Comparison of ENCODE assay signal across 34 cellular contexts in the genomic region with DNA sequence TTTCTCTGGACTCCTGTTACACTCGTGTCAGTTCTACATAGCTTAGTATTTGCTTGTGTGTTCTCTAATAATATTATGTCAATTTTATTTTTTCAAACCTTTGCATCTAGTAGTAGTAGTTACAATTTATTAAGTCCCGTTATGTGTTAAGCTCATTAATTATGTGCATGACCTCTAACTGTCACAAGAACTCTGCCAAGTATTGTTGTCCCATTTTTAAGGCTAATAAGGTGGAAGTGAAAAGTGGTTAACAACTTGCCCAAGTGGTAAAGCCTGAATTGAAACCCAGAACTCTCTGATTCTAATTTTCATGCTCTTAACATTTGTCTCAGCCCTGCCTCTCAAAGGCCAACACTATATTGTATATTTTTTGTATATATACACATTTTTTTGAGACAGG.
"Had no signal": no experiment of that assay in that cellular context is flagged by ENCODE, and none has a peak within 500 bp of the region (broad histone marks: within the 10 kb centered on the region; RNA-seq: fewer than 3 reads in every experiment).

No MANE protein-coding gene starts in this region.

- H3K9me3 Mint-ChIP-seq: activated CD4-positive, alpha-beta memory T cell treated with anti-CD3 and anti-CD28 coated beads for 36 hours; activated CD8-positive, alpha-beta T cell treated with anti-CD3 and anti-CD28 coated beads for 36 hours; activated naive CD4-positive, alpha-beta T cell treated with anti-CD3 and anti-CD28 coated beads for 36 hours; activated naive CD8-positive, alpha-beta T cell treated with anti-CD3 and anti-CD28 coated beads for 36 hours; activated T-cell treated with anti-CD3 and anti-CD28 coated beads, Interleukin-2, amount 50 U/mL, for 4 hours; activated T-helper 1 cell treated with anti-CD3 and anti-CD28 coated beads, Interleukin-12 subunit alpha, Interleukin-12 subunit beta, Interleukin-2, Interleukin-4 antibody, amounts not matched to agents 30 ng/mL and 10 ng/mL and 1 ng/mL, durations not matched to agents 14 hours and 24 hours and 36 hours; activated T-helper 17 cell treated with anti-CD3 and anti-CD28 coated beads, Interleukin-2, amount 50 U/mL, for 72 hours; T-helper 1 cell treated with Interleukin-12 subunit alpha and Interleukin-12 subunit beta and Interleukin-4 antibody, amounts not matched to agents 30 μg/mL and 1 μg/mL, for 36 hours; T-helper 2 cell treated with Interferon-gamma antibody and Interleukin-4, amounts not matched to agents 5 μg/mL and 100 μg/mL, for 36 hours had no signal

- H3K36me3 ChIP-seq: adrenal gland, brain microvascular endothelial cell, breast epithelium had no signal

- H3K9me3 ChIP-seq: adrenal gland, body of pancreas, breast epithelium had no signal

- H3K4me3 Mint-ChIP-seq: activated B cell treated with CpG ODN at 0.5 μM for 24 hours; activated CD4-positive, alpha-beta memory T cell treated with anti-CD3 and anti-CD28 coated beads for 36 hours; activated CD4-positive, alpha-beta T cell treated with anti-CD3 and anti-CD28 coated beads, Interleukin-2, amount 10 ng/mL, durations not matched to agents 24 days and 14 days; activated CD8-positive, alpha-beta T cell treated with anti-CD3 and anti-CD28 coated beads for 36 hours; activated naive CD4-positive, alpha-beta T cell treated with anti-CD3 and anti-CD28 coated beads for 36 hours; activated naive CD8-positive, alpha-beta T cell treated with anti-CD3 and anti-CD28 coated beads for 36 hours; activated T-cell treated with anti-CD3 and anti-CD28 coated beads, Interleukin-2, amount 50 U/mL, for 4 hours; activated T-cell treated with anti-CD3 and anti-CD28 coated beads, Interleukin-2, amount 50 U/mL, for 72 hours; activated T-helper 1 cell treated with anti-CD3 and anti-CD28 coated beads, Interleukin-12 subunit alpha, Interleukin-12 subunit beta, Interleukin-2, Interleukin-4 antibody, amounts not matched to agents 30 ng/mL and 10 ng/mL and 1 ng/mL, durations not matched to agents 14 hours and 24 hours and 36 hours; activated T-helper 17 cell treated with anti-CD3 and anti-CD28 coated beads, Interleukin-2, amount 50 U/mL, for 72 hours; T-helper 1 cell treated with Interleukin-12 subunit alpha and Interleukin-12 subunit beta and Interleukin-4 antibody, amounts not matched to agents 30 μg/mL and 1 μg/mL, for 36 hours; T-helper 2 cell treated with Interferon-gamma antibody and Interleukin-4, amounts not matched to agents 5 μg/mL and 100 μg/mL, for 36 hours had no signal

- H3K27me3 Mint-ChIP-seq: activated CD4-positive, alpha-beta T cell treated with anti-CD3 and anti-CD28 coated beads, Interleukin-2, amount 10 ng/mL, durations not matched to agents 24 days and 14 days; activated T-helper 17 cell treated with anti-CD3 and anti-CD28 coated beads, Interleukin-2, amount 50 U/mL, for 72 hours had no signal

- H3K27ac Mint-ChIP-seq: activated B cell treated with CpG ODN at 0.5 μM for 24 hours; activated CD4-positive, alpha-beta memory T cell treated with anti-CD3 and anti-CD28 coated beads for 36 hours; activated CD4-positive, alpha-beta T cell treated with anti-CD3 and anti-CD28 coated beads, Interleukin-2, amount 10 ng/mL, durations not matched to agents 24 days and 14 days; activated CD8-positive, alpha-beta T cell treated with anti-CD3 and anti-CD28 coated beads for 36 hours; activated naive CD4-positive, alpha-beta T cell treated with anti-CD3 and anti-CD28 coated beads for 36 hours; activated naive CD4-positive, alpha-beta T cell treated with anti-CD3 and anti-CD28 coated beads, Interleukin-2, amount 50 U/mL, for 72 hours; activated naive CD8-positive, alpha-beta T cell treated with anti-CD3 and anti-CD28 coated beads for 36 hours; activated T-cell treated with anti-CD3 and anti-CD28 coated beads, Interleukin-2, amount 50 U/mL, for 72 hours; activated T-helper 1 cell treated with anti-CD3 and anti-CD28 coated beads, Interleukin-12 subunit alpha, Interleukin-12 subunit beta, Interleukin-2, Interleukin-4 antibody, amounts not matched to agents 30 ng/mL and 10 ng/mL and 1 ng/mL, durations not matched to agents 14 hours and 24 hours and 36 hours; activated T-helper 17 cell treated with anti-CD3 and anti-CD28 coated beads, Interleukin-2, amount 50 U/mL, for 72 hours; T-helper 1 cell treated with Interleukin-12 subunit alpha and Interleukin-12 subunit beta and Interleukin-4 antibody, amounts not matched to agents 30 μg/mL and 1 μg/mL, for 36 hours; T-helper 2 cell treated with Interferon-gamma antibody and Interleukin-4, amounts not matched to agents 5 μg/mL and 100 μg/mL, for 36 hours had no signal

- H3K4me3 ChIP-seq: adrenal gland, body of pancreas, breast epithelium had no signal

- H3K27me3 ChIP-seq: adrenal gland, body of pancreas, brain microvascular endothelial cell, breast epithelium had no signal

- H3K27ac ChIP-seq: adrenal gland, body of pancreas, brain microvascular endothelial cell, breast epithelium, VCaP had no signal

- H3K4me1 ChIP-seq: adrenal gland, body of pancreas, breast epithelium had no signal

- DNase-seq: activated B cell treated with CpG ODN at 0.5 μM for 24 hours; activated CD4-positive, alpha-beta memory T cell treated with anti-CD3 and anti-CD28 coated beads for 36 hours; activated CD4-positive, alpha-beta T cell treated with anti-CD3 and anti-CD28 coated beads for 4 hours; activated CD4-positive, alpha-beta T cell treated with anti-CD3 and anti-CD28 coated beads, Interleukin-2, amount 10 ng/mL, durations not matched to agents 24 days and 14 days; activated CD4-positive, alpha-beta T cell treated with anti-CD3 and anti-CD28 coated beads, Interleukin-2, amount 50 U/mL, for 1 hour; activated CD4-positive, alpha-beta T cell treated with anti-CD3 and anti-CD28 coated beads, Interleukin-2, amount 50 U/mL, for 4 hours; activated CD4-positive, CD25-positive, alpha-beta regulatory T cell treated with anti-CD3 and anti-CD28 coated beads, Interleukin-2, amount 50 U/mL, for 72 hours; activated CD8-positive, alpha-beta memory T cell treated with anti-CD3 and anti-CD28 coated beads, Interleukin-2, amount 50 U/mL, for 4 hours; activated CD8-positive, alpha-beta T cell treated with anti-CD3 and anti-CD28 coated beads for 36 hours; activated effector memory CD4-positive, alpha-beta T cell treated with anti-CD3 and anti-CD28 coated beads, Interleukin-2, amount 50 U/mL, for 16 hours; activated gamma-delta T cell treated with Interleukin-2 at 50 U/mL for 16 hours; activated naive CD4-positive, alpha-beta T cell; activated naive CD4-positive, alpha-beta T cell treated with anti-CD3 and anti-CD28 coated beads for 36 hours; activated naive CD4-positive, alpha-beta T cell treated with anti-CD3 and anti-CD28 coated beads, Interleukin-2, amount 50 U/mL, for 16 hours; activated naive CD8-positive, alpha-beta T cell treated with anti-CD3 and anti-CD28 coated beads for 36 hours; activated T-cell treated with anti-CD3 and anti-CD28 coated beads for 4 hours; activated T-cell treated with anti-CD3 and anti-CD28 coated beads, Interleukin-2, amount 50 U/mL, for 1 hour; activated T-cell treated with anti-CD3 and anti-CD28 coated beads, Interleukin-2, amount 50 U/mL, for 4 hours; activated T-cell treated with anti-CD3 and anti-CD28 coated beads, Interleukin-2, amount 50 U/mL, for 72 hours; adrenal gland; amniotic stem cell; aorta; body of pancreas; brain microvascular endothelial cell; central memory CD4-positive, alpha-beta T cell; T-helper 2 cell; T-helper 9 cell had no signal

- H3K36me3 Mint-ChIP-seq: activated CD4-positive, alpha-beta memory T cell treated with anti-CD3 and anti-CD28 coated beads for 36 hours; activated naive CD4-positive, alpha-beta T cell treated with anti-CD3 and anti-CD28 coated beads, Interleukin-2, amount 50 U/mL, for 72 hours; activated naive CD8-positive, alpha-beta T cell treated with anti-CD3 and anti-CD28 coated beads for 36 hours had no signal

- H3K4me1 Mint-ChIP-seq: activated B cell treated with CpG ODN at 0.5 μM for 24 hours; activated CD4-positive, alpha-beta T cell treated with anti-CD3 and anti-CD28 coated beads, Interleukin-2, amount 10 ng/mL, durations not matched to agents 24 days and 14 days; activated naive CD8-positive, alpha-beta T cell treated with anti-CD3 and anti-CD28 coated beads for 36 hours; activated T-helper 17 cell treated with anti-CD3 and anti-CD28 coated beads, Interleukin-2, amount 50 U/mL, for 72 hours had no signal

- ATAC-seq: activated CD8-positive, alpha-beta T cell treated with anti-CD3 and anti-CD28 coated beads for 36 hours; activated naive CD4-positive, alpha-beta T cell treated with anti-CD3 and anti-CD28 coated beads, Interleukin-2, amount 50 U/mL, for 72 hours; activated T-cell treated with anti-CD3 and anti-CD28 coated beads, Interleukin-2, amount 50 U/mL, for 4 hours; activated T-cell treated with anti-CD3 and anti-CD28 coated beads, Interleukin-2, amount 50 U/mL, for 72 hours; activated T-helper 17 cell treated with anti-CD3 and anti-CD28 coated beads, Interleukin-2, amount 50 U/mL, for 72 hours; body of pancreas had no signal
